8 cellular contexts compared by ENCODE assay signal in genomic region chr2:68253211-68254068, GRCh38.
DNase-seq lines count a peak whose midpoint lies in the region; ATAC-seq and TF ChIP-seq lines count a peak whose summit lies in the region.

No MANE protein-coding gene starts in this region.

- TF ChIP-seq CTCF in tibial artery (IDR thresholded peaks at IDR 0.05), result no peak

- H3K9me3 ChIP-seq in SK-N-MC (ENCODE audit: low read depth, low read length), result no peaks in the 10 kb centered on the region
- H3K9me3 ChIP-seq in tibial artery, result no peaks in the 10 kb centered on the region

- DNase-seq in SHP77 treated with DMSO at 0.1 percent for 48 hours (lab: John Stamatoyannopoulos, UW) (peak; percentile 4), SHP77 (lab: John Stamatoyannopoulos, UW) (no peak), SK-N-MC (ENCODE audit: low read depth, low spot score) (no peak), midbrain (lab: John Stamatoyannopoulos, UW) (peak; percentile 9), tibial artery (no peak), NK-92 (lab: John Stamatoyannopoulos, UW; ENCODE audit: unreplicated experiment) (no peak)

- intact Hi-C loops in tibial artery (cut with DNase I; ENCODE audit: low total_unique reads), result no loop called here

- H3K27ac ChIP-seq in SK-N-MC (peak overlapping the region; percentile 79), cingulate gyrus (ENCODE audit: low read depth, low read length) (peak overlapping the region; percentile 96), tibial artery (peak overlapping the region; percentile 94 to 96)

- no peaks in the 10 kb centered on the region for H3K27me3 ChIP-seq in tibial artery

- peaks cover 0 to 31% (median 18%) of the 10 kb centered on the region in 4 donors for H3K4me1 ChIP-seq in tibial artery

- peak overlapping the region; percentile 95 for H3K4me3 ChIP-seq in SK-N-MC
- peak overlapping the region; percentile 75 to 88 for H3K4me3 ChIP-seq in tibial artery

- ATAC-seq in HG02970 (IDR thresholded peaks at IDR 0.05; ENCODE audit: low FRiP score, unreplicated experiment), result no peak

- H3K36me3 ChIP-seq in SK-N-MC (ENCODE audit: insufficient read depth, low read length) (peaks cover 8% of the 10 kb centered on the region), tibial artery (no peaks in the 10 kb centered on the region)

- H3K9ac ChIP-seq in SK-N-MC (ENCODE audit: insufficient read length), result peak overlapping the region; percentile 86

Comparison
In these comparisons a context has a peak if more than half of its experiments do, and no peak if none do; other contexts are left out.
1. DNase-seq: peak in SHP77 treated with DMSO at 0.1 percent for 48 hours (single experiment) and midbrain (single experiment); none in SHP77 (0 of 2), SK-N-MC (single experiment), tibial artery (0 of 2) and NK-92 (single experiment).
2. Peak in every context shown above with its lines, with median percentiles within 50 percentile points of each other: H3K27ac ChIP-seq.